In genomic region chr2:120155308-120155707, GRCh38 we compare ENCODE assay signal across 34 cellular contexts.
"Had no signal": no experiment of that assay in that cellular context is flagged by ENCODE, and none has a peak within 500 bp of the region (broad histone marks: within the 10 kb centered on the region; RNA-seq: fewer than 3 reads in every experiment).

No MANE protein-coding gene starts in this region.

- DNase-seq: Karpas-422, Kasumi-1, MG63, MM.1S, MV-4-11, NCI-H1048, NCI-H1092, NCI-H1092 treated with DMSO at 0.1 percent for 48 hours, NCI-H1105, NCI-H1105 treated with DMSO at 0.1 percent for 48 hours, NCI-H1417, NCI-H1417 treated with DMSO at 0.1 percent for 48 hours, NCI-H1436, NCI-H1436 treated with DMSO at 0.1 percent for 48 hours, NCI-H146, NCI-H1694, NCI-H1694 treated with DMSO at 0.1 percent for 48 hours, NCI-H187, NCI-H187 treated with DMSO at 0.1 percent for 48 hours, NCI-H1930, NCI-H2029, NCI-H2029 treated with DMSO at 0.1 percent for 48 hours, NCI-H2081, NCI-H2081 treated with DMSO at 0.1 percent for 48 hours, NCI-H2107, NCI-H2171, NCI-H2171 treated with DMSO at 0.1 percent for 48 hours, NCI-H2227 treated with DMSO at 0.1 percent for 48 hours, NCI-H226, NCI-H345, NCI-H446, NCI-H446 treated with DMSO at 0.1 percent for 48 hours, NCI-H510A had no signal

- H3K36me3 ChIP-seq: MG63 had no signal

- H3K4me3 ChIP-seq: MG63 had no signal

- H3K27ac ChIP-seq: KMS-11 had no signal
